ENCODE assay signal across 18 cellular contexts in the genomic region with DNA sequence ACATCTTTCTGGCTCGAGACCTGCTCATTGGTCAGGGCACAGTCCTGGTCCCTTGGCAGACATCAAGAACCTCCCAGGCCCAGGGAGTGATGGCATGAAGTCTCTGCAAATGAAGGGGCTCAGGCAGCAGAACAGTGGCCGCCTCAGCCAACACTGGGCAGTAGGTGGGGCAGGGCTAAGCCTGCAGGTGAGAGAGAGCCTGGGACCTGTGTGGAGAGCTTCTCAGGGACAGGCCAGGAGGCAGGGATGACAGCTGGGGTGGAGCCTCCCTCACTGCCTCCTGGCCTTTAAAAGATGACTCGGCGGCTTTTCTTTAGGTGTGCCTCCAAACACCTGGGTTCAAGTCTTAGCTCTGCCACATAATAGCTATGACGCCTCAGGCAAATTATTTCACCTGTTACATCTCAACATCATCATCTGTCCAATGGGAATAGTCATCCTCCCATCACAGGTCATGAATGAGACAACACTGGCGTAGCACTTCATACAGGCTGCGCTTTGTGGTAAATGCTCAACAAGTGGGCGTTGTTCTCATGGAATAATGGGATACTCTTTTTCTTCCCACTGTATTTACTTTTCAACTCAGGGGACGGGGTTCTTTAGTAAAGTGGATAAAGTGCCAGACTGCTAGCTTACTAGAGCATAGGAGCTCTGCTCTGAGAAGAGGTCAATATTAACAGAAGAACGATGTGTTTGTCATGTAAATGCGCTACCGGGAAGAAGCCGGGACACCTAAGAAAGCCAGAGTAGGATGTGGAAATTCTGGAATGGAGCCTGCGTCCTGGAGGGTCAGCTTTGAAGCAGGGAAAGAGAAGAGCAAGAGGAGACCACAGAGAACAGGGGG.
DNase-seq lines count a peak whose midpoint lies in the region; ATAC-seq and TF ChIP-seq lines count a peak whose summit lies in the region.
"Had no signal": no experiment of that assay in that cellular context is flagged by ENCODE, and none has a peak within 500 bp of the region (broad histone marks: within the 10 kb centered on the region; RNA-seq: fewer than 3 reads in every experiment).

No MANE protein-coding gene starts in this region.

- H3K56ac ChIP-seq in mesendoderm (ENCODE audit: low read length): no peak overlapping the region

- H2BK5ac ChIP-seq in mesendoderm (ENCODE audit: low read length): no peak overlapping the region

- H4K20me1 ChIP-seq in mammary epithelial cell (ENCODE audit: insufficient read depth, low read length): no peaks in the 10 kb centered on the region
- H4K20me1 ChIP-seq: BLaER1 had no signal

- H2AFZ ChIP-seq in mammary epithelial cell (ENCODE audit: low read depth, low read length): no peak overlapping the region
- H2AFZ ChIP-seq: GM23248 had no signal

- H3K4ac ChIP-seq in mesendoderm (ENCODE audit: low read depth, low read length): no peak overlapping the region

- H3K79me2 ChIP-seq in mammary epithelial cell (ENCODE audit: insufficient read depth, low read length) (no peaks in the 10 kb centered on the region), mesendoderm (ENCODE audit: control insufficient read depth, insufficient read depth, low read length) (no peaks in the 10 kb centered on the region)

- dilution Hi-C loops in mammary epithelial cell (cut with HindIII; ENCODE audit: low sequenced_read_pairs): loop anchor here (10.0 kb wide), 1 partner anchor 65 kb away; no protein-coding TSS in a partner anchor

- no peak overlapping the region for H3K4me3 ChIP-seq in mammary epithelial cell (replicated peaks in 1 of 3; ENCODE audit: insufficient read depth in 1 of 3, low read depth in 2 of 3, low read length in 3 of 3)
- no peak overlapping the region for H3K4me3 ChIP-seq in mesendoderm (ENCODE audit: low read length)
- no peak overlapping the region for H3K4me3 ChIP-seq in brain microvascular endothelial cell (ENCODE audit: low read depth, low read length)
- H3K4me3 ChIP-seq: BLaER1, body of pancreas, GM23248, psoas muscle, tibial nerve had no signal

- CTCF ChIA-PET in mammary epithelial cell (lab: Charles Lee; ENCODE audit: low non-redundant PET): no interaction called here

- no peak overlapping the region for H4K8ac ChIP-seq in mesendoderm (ENCODE audit: low read depth, low read length)

- 81% methylated on average over 13 of the region's 14 CpGs for WGBS in mammary epithelial cell (ENCODE audit: low coverage, missing lambda C conversion rate)
- WGBS in mesendoderm (ENCODE audit: extremely low coverage, insufficient coverage, low lambda C conversion rate): no CpG with 5 or more reads among the region's 14 CpGs

- H3K36me3 ChIP-seq in mammary epithelial cell (ENCODE audit: insufficient read depth, low read length) (no peaks in the 10 kb centered on the region), mesendoderm (ENCODE audit: control insufficient read depth, insufficient read depth, low read length) (no peaks in the 10 kb centered on the region), brain microvascular endothelial cell (replicated peaks) (no peaks in the 10 kb centered on the region)
- H3K36me3 ChIP-seq: BLaER1, tibial nerve had no signal

- no peak for ATAC-seq in GM21360 (IDR thresholded peaks at IDR 0.05; ENCODE audit: unreplicated experiment)
- ATAC-seq: activated T-cell treated with anti-CD3 and anti-CD28 coated beads, Interleukin-2, amount 50 U/mL, for 4 hours; body of pancreas; psoas muscle; stimulated activated memory B cell treated with anti-CD40 and anti-IgM and Interleukin-4, amounts not matched to agents 10 μg/mL and 1 μg/mL and 100 μg/mL, for 72 hours had no signal

- H3K23ac ChIP-seq in mesendoderm (ENCODE audit: low read length): no peak overlapping the region

- H2AK5ac ChIP-seq in mesendoderm (ENCODE audit: low read length): no peak overlapping the region

- no peaks in the 10 kb centered on the region for H3K27me3 ChIP-seq in mammary epithelial cell (ENCODE audit: insufficient read depth, low read length)
- no peaks in the 10 kb centered on the region for H3K27me3 ChIP-seq in mesendoderm (ENCODE audit: insufficient read depth, low read length, poor library complexity)
- H3K27me3 ChIP-seq in brain microvascular endothelial cell (replicated peaks): no peaks in the 10 kb centered on the region
- H3K27me3 ChIP-seq: BLaER1, body of pancreas, tibial nerve had no signal

- no peak overlapping the region for H3K18ac ChIP-seq in mesendoderm (ENCODE audit: low read length)

- no peak for TF ChIP-seq CTCF in mammary epithelial cell (conservative IDR thresholded peaks at IDR 0.05 in 1 of 2, IDR thresholded peaks at IDR 0.05 in 1 of 2; ENCODE audit: extremely low read depth in 1 of 2, insufficient read depth in 1 of 2, low read depth in 1 of 2, low read length in 2 of 2)
- TF ChIP-seq CTCF in brain microvascular endothelial cell (IDR thresholded peaks at IDR 0.05; ENCODE audit: low read depth, low read length, missing control alignments): no peak

- H3K27ac ChIP-seq in mammary epithelial cell (ENCODE audit: insufficient read depth, low read depth, low read length) (no peak overlapping the region), mesendoderm (ENCODE audit: low read depth, low read length) (no peak overlapping the region), brain microvascular endothelial cell (no peak overlapping the region)
- H3K27ac ChIP-seq: 22Rv1, BLaER1, body of pancreas, epithelial cell of prostate, GM23248, psoas muscle, tibial nerve had no signal

- H4K5ac ChIP-seq in mesendoderm (ENCODE audit: low read length): no peak overlapping the region

- BruUV-seq in mammary epithelial cell (replicated peaks; lab: Mats Ljungman, UMichigan): no TSS peak

- H3K9me3 ChIP-seq in mammary epithelial cell (replicated peaks; ENCODE audit: insufficient read depth, low read length): peaks cover 3% of the 10 kb centered on the region
- H3K9me3 ChIP-seq: psoas muscle had no signal

- no peak overlapping the region for H2BK120ac ChIP-seq in mesendoderm (ENCODE audit: low read depth, low read length)

- intact Hi-C loops in mammary epithelial cell (cut with micrococcal nuclease): loop anchor here (5.0 kb wide), 1 partner anchor 97 kb away; no protein-coding TSS in a partner anchor

- no peak overlapping the region for H3K4me2 ChIP-seq in mammary epithelial cell (ENCODE audit: insufficient read depth, low read depth, low read length)
- no peak overlapping the region for H3K4me2 ChIP-seq in mesendoderm (ENCODE audit: low read length)
- H3K4me2 ChIP-seq: BLaER1 had no signal

- H3K9ac ChIP-seq in mammary epithelial cell (ENCODE audit: insufficient read depth, low read length): no peak overlapping the region
- no peak overlapping the region for H3K9ac ChIP-seq in mesendoderm (ENCODE audit: low read length)
- H3K9ac ChIP-seq: BLaER1, GM23248 had no signal

- DNase-seq in DMS53 (lab: John Stamatoyannopoulos, UW) (peak; percentile 52), DMS53 treated with DMSO at 0.1 percent for 48 hours (lab: John Stamatoyannopoulos, UW; ENCODE audit: unreplicated experiment) (no peak), NCI-H187 (lab: John Stamatoyannopoulos, UW) (peak; percentile 77 to 90), mammary epithelial cell (peak; percentile 8), mesendoderm (peak; percentile 18), nucleus accumbens (lab: John Stamatoyannopoulos, UW) (no peak), brain microvascular endothelial cell (no peak)
- DNase-seq: activated CD4-positive, alpha-beta T cell treated with anti-CD3 and anti-CD28 coated beads, Interleukin-2, amount 50 U/mL, for 48 hours; activated T-cell treated with anti-CD3 and anti-CD28 coated beads, Interleukin-2, amount 50 U/mL, for 4 hours; body of pancreas; GM23248; psoas muscle had no signal

- peaks cover 25% of the 10 kb centered on the region for H3K4me1 ChIP-seq in mammary epithelial cell (ENCODE audit: insufficient read depth, low read length)
- H3K4me1 ChIP-seq in mesendoderm (ENCODE audit: control insufficient read depth, low read depth, low read length): peaks cover 4% of the 10 kb centered on the region
- H3K4me1 ChIP-seq: BLaER1, body of pancreas, psoas muscle, tibial nerve had no signal

- H3K79me1 ChIP-seq in mesendoderm (ENCODE audit: low read length): no peaks in the 10 kb centered on the region

- H2BK15ac ChIP-seq in mesendoderm (replicated peaks; ENCODE audit: low read depth): no peak overlapping the region

- in situ Hi-C loops in mammary epithelial cell (cut with MboI; ENCODE audit: low sequenced_read_pairs in 2 of 2): no loop called here
- in situ Hi-C loops in brain microvascular endothelial cell (cut with HindIII; ENCODE audit: low pct_ligation_motif_present, low sequenced_read_pairs): no loop called here

Comparison
In these comparisons a context has a peak if more than half of its experiments do, and no peak if none do; other contexts are left out.
1. DNase-seq: peak in DMS53 (single experiment), NCI-H187 (2 of 2), mammary epithelial cell (single experiment) and mesendoderm (single experiment); none in DMS53 treated with DMSO at 0.1 percent for 48 hours (single experiment), nucleus accumbens (0 of 56) and brain microvascular endothelial cell (single experiment).